Comparison of ENCODE assay signal across 12 cellular contexts in genomic region chr9:120937596-120937995, GRCh38. TPM values are rescaled to one million over a fixed set of nuclear protein-coding genes. Genes with fewer than 3 reads are reported as not detected.
DNase-seq lines count a peak whose midpoint lies in the region; ATAC-seq and TF ChIP-seq lines count a peak whose summit lies in the region.
"Had no signal": no experiment of that assay in that cellular context is flagged by ENCODE, and none has a peak within 500 bp of the region (broad histone marks: within the 10 kb centered on the region; RNA-seq: fewer than 3 reads in every experiment).

No MANE protein-coding gene starts in this region.

- H3K36me3 Mint-ChIP-seq in activated T-helper 17 cell treated with anti-CD3 and anti-CD28 coated beads, Interleukin-2, amount 50 U/mL, for 72 hours (ENCODE audit: low read depth): no peaks in the 10 kb centered on the region

- H3K9ac ChIP-seq in GM23248: no peak overlapping the region

- no peak overlapping the region for H3K4me3 Mint-ChIP-seq in activated T-helper 17 cell treated with anti-CD3 and anti-CD28 coated beads, Interleukin-2, amount 50 U/mL, for 72 hours

- peaks cover 35% of the 10 kb centered on the region for H3K4me1 Mint-ChIP-seq in activated T-helper 17 cell treated with anti-CD3 and anti-CD28 coated beads, Interleukin-2, amount 50 U/mL, for 72 hours

- peaks cover 30% of the 10 kb centered on the region for H3F3A ChIP-seq in GM23248 (ENCODE audit: insufficient read depth)

- H3K4me2 ChIP-seq in GM23248 (ENCODE audit: unreplicated experiment): no peak overlapping the region

- H3K36me3 ChIP-seq in GM23248 (ENCODE audit: low read depth) (no peaks in the 10 kb centered on the region), left ventricle myocardium inferior (no peaks in the 10 kb centered on the region), stomach (no peaks in the 10 kb centered on the region)

- TF ChIP-seq EP300 in stomach (IDR thresholded peaks at IDR 0.05): no peak

- no peaks in the 10 kb centered on the region for H3K9me3 ChIP-seq in GM23248 (ENCODE audit: low read depth)
- H3K9me3 ChIP-seq in left ventricle myocardium inferior (replicated peaks): no peaks in the 10 kb centered on the region
- no peaks in the 10 kb centered on the region for H3K9me3 ChIP-seq in stomach

- DNase-seq in GM23248 (peak; percentile 40), left ventricle myocardium inferior (no peak), stomach (no peak), glomerular visceral epithelial cell (ENCODE audit: extremely low spot score) (no peak), GM20000 (ENCODE audit: low spot score) (no peak)
- no peak for DNase-seq in central memory CD4-positive, alpha-beta T cell
- DNase-seq: cortex of kidney, hippocampal formation, NCI-H510A, SW 1271 had no signal

- ATAC-seq in activated T-helper 17 cell treated with anti-CD3 and anti-CD28 coated beads, Interleukin-2, amount 50 U/mL, for 72 hours (replicated peaks): no peak
- no peak for ATAC-seq in HG02981 (IDR thresholded peaks at IDR 0.05; ENCODE audit: unreplicated experiment)

- H3K9me3 Mint-ChIP-seq in activated T-helper 17 cell treated with anti-CD3 and anti-CD28 coated beads, Interleukin-2, amount 50 U/mL, for 72 hours: no peaks in the 10 kb centered on the region

- H3K9me2 ChIP-seq in GM23248 (ENCODE audit: insufficient read depth): no peaks in the 10 kb centered on the region

- H3K27ac Mint-ChIP-seq in activated T-helper 17 cell treated with anti-CD3 and anti-CD28 coated beads, Interleukin-2, amount 50 U/mL, for 72 hours: peak overlapping the region; percentile 29

- H3K4me3 ChIP-seq in GM23248 (no peak overlapping the region), left ventricle myocardium inferior (no peak overlapping the region), stomach (no peak overlapping the region)

- no peak overlapping the region; the same call in 1 of the 2 replicates for H3K27ac ChIP-seq in GM23248
- H3K27ac ChIP-seq in left ventricle myocardium inferior (replicated peaks): peak overlapping the region; percentile 92
- peak overlapping the region; percentile 59 to 93 (median 84) for H3K27ac ChIP-seq in stomach

- peak overlapping the region; percentile 45 for H2AFZ ChIP-seq in GM23248

- no peak for TF ChIP-seq POLR2A in stomach (IDR thresholded peaks at IDR 0.05)

- H3K4me1 ChIP-seq in GM23248 (ENCODE audit: insufficient read depth) (peaks cover 49% of the 10 kb centered on the region), left ventricle myocardium inferior (peaks cover 46% of the 10 kb centered on the region), stomach (peaks cover 36 to 69% (median 52%) of the 10 kb centered on the region in 4 donors)

- 27 to 50% methylated on average over 1 of the region's 1 CpG for WGBS in GM23248 (ENCODE audit: low coverage in 1 of 2, low lambda C conversion rate in 2 of 2, missing lambda C conversion rate in 2 of 2), 2 experiments
- 33 to 52% (median 42%) methylated on average over 1 of the region's 1 CpG for WGBS in stomach, 5 donors

- no peaks in the 10 kb centered on the region for H4K20me1 ChIP-seq in GM23248 (ENCODE audit: insufficient read depth)

- no peaks in the 10 kb centered on the region for H3K79me2 ChIP-seq in GM23248 (ENCODE audit: insufficient read depth)

- TF ChIP-seq CTCF in left ventricle myocardium inferior (IDR thresholded peaks at IDR 0.05; ENCODE audit: borderline replicate concordance) (no peak), stomach (IDR thresholded peaks at IDR 0.05) (no peak), GM20000 (IDR thresholded peaks at IDR 0.05; ENCODE audit: extremely low read depth, missing control alignments) (no peak)

- in situ Hi-C loops in GM23248 (cut with MboI): no loop called here

- no peaks in the 10 kb centered on the region for H3K27me3 Mint-ChIP-seq in activated T-helper 17 cell treated with anti-CD3 and anti-CD28 coated beads, Interleukin-2, amount 50 U/mL, for 72 hours

- H3K27me3 ChIP-seq in GM23248 (replicated peaks; ENCODE audit: insufficient read depth) (no peaks in the 10 kb centered on the region), left ventricle myocardium inferior (ENCODE audit: low read depth) (no peaks in the 10 kb centered on the region), stomach (no peaks in the 10 kb centered on the region)

- intact Hi-C loops in left ventricle myocardium inferior (cut with micrococcal nuclease) (loop anchor here (10.0 kb wide), 1 partner anchor 183 kb away; no protein-coding TSS in a partner anchor), stomach (cut with DNase I; ENCODE audit: low total_unique reads) (loop anchor here (10.0 kb wide), 1 partner anchor 183 kb away; no protein-coding TSS in a partner anchor)

RNA-seq across cellular contexts. Expression of gene TRAF1, which starts 11.0 kb away (rescaled TPM):
- total RNA-seq in GM23248 (2014; rRNA removed; shearing (Covaris generic)): 0.38 and 0.54 TPM in 2 replicates
- polyA plus RNA-seq in GM23248 (2016; fragmentation: Nextera tagmentation; extraction: Ambion mirVana): 0.54 and 0.75 TPM in 2 replicates
- total RNA-seq in activated T-helper 17 cell treated with anti-CD3 and anti-CD28 coated beads, Interleukin-2, amount 50 U/mL, for 72 hours: 100 to 1,000 TPM in 1 of 2 donors, 10 to 100 TPM in 1; 71.4 to 164 TPM
- 2.6 TPM for total RNA-seq in left ventricle myocardium inferior
- total RNA-seq in stomach: 10 to 100 TPM in 1 of 5 donors, 1 to 10 TPM in 3, under 1 TPM in 1; 0.58 to 10.3 (median 2.8) TPM
- 1 to 10 TPM; 2.3 to 6.8 (median 3.7) TPM for polyA plus RNA-seq in stomach

Comparison
In these comparisons a context has a peak if more than half of its experiments do, and no peak if none do; other contexts are left out.
1. RNA of gene TRAF1, which starts 11.0 kb away (total RNA-seq): 71.4 to 164 TPM in activated T-helper 17 cell treated with anti-CD3 and anti-CD28 coated beads, Interleukin-2, amount 50 U/mL, for 72 hours; 0.58 to 10.3 TPM in stomach, 2.6 TPM in left ventricle myocardium inferior (single experiment) and 0.38 to 0.54 TPM in GM23248; every median in the first group is over 4 times any median in the second.